In genomic region chr17:40093580-40094201, GRCh38 we compare ENCODE assay signal across 9 cellular contexts. TPM values are rescaled to one million over a fixed set of nuclear protein-coding genes. Genes with fewer than 3 reads are reported as not detected.
DNase-seq lines count a peak whose midpoint lies in the region; TF ChIP-seq lines count a peak whose summit lies in the region.
"Had no signal": no experiment of that assay in that cellular context is flagged by ENCODE, and none has a peak within 500 bp of the region (broad histone marks: within the 10 kb centered on the region; RNA-seq: fewer than 3 reads in every experiment).

No MANE protein-coding gene starts in this region.

- no peak overlapping the region for H3K4me3 Mint-ChIP-seq in CD8-positive, alpha-beta memory T cell
- H3K4me3 Mint-ChIP-seq in neural crest cell: no peak overlapping the region

- H3K4me1 ChIP-seq in CD8-positive, alpha-beta memory T cell (ENCODE audit: insufficient read depth, low read length): peaks cover 49% of the 10 kb centered on the region

- no peaks in the 10 kb centered on the region for H3K9me3 Mint-ChIP-seq in CD8-positive, alpha-beta memory T cell
- no peaks in the 10 kb centered on the region for H3K9me3 Mint-ChIP-seq in neural crest cell

- POLR2A ChIA-PET in CD8-positive, alpha-beta memory T cell (lab: Charles Lee): interaction anchor here (1.5 kb wide), 1 partner anchor 18 kb away, joined by 9 read pairs; no protein-coding TSS in a partner anchor

- DNase-seq in CD8-positive, alpha-beta memory T cell: no peak
- no peak for DNase-seq in caudate nucleus (lab: John Stamatoyannopoulos, UW)
- DNase-seq in neural crest cell (ENCODE audit: low read depth, low spot score): no peak
- DNase-seq in activated effector memory CD4-positive, alpha-beta T cell treated with anti-CD3 and anti-CD28 coated beads, Interleukin-2, amount 50 U/mL, for 16 hours: no peak
- DNase-seq in GM20000 (ENCODE audit: low spot score): no peak
- no peak for DNase-seq in GF-D8 (lab: John Stamatoyannopoulos, UW)
- DNase-seq: DMS 273 treated with DMSO at 0.1 percent for 48 hours, NCI-H1417 had no signal

- H3K27me3 ChIP-seq in CD8-positive, alpha-beta memory T cell (ENCODE audit: insufficient read depth, low read length, poor library complexity, severe bottlenecking): no peaks in the 10 kb centered on the region

- H3K36me3 Mint-ChIP-seq in CD8-positive, alpha-beta memory T cell: peaks cover 12 to 58% (median 16%) of the 10 kb centered on the region in 3 donors
- peaks cover 2% of the 10 kb centered on the region for H3K36me3 Mint-ChIP-seq in neural crest cell (ENCODE audit: low read depth)

- H3K4me1 Mint-ChIP-seq in CD8-positive, alpha-beta memory T cell: peaks cover 44 to 54% (median 52%) of the 10 kb centered on the region in 3 donors
- H3K4me1 Mint-ChIP-seq in neural crest cell: peaks cover 4% of the 10 kb centered on the region

- peak overlapping the region; percentile 9 to 94 (median 78) for H3K27ac Mint-ChIP-seq in CD8-positive, alpha-beta memory T cell
- peak overlapping the region; percentile 71 for H3K27ac Mint-ChIP-seq in neural crest cell (ENCODE audit: unreplicated experiment)

- peaks cover 0 to 3% of the 10 kb centered on the region in 2 donors for H3K27me3 Mint-ChIP-seq in CD8-positive, alpha-beta memory T cell
- H3K27me3 Mint-ChIP-seq in neural crest cell (ENCODE audit: low read depth): peaks cover 2% of the 10 kb centered on the region

- H3K36me3 ChIP-seq in CD8-positive, alpha-beta memory T cell (ENCODE audit: insufficient read depth, low read length): peaks cover 21% of the 10 kb centered on the region

- CTCF ChIA-PET in CD8-positive, alpha-beta memory T cell (lab: Charles Lee): interaction anchor here (1.2 to 12.4 kb wide), 6 partner anchors 14 to 75 kb away, joined by 3 to 191 read pairs (median 6); no protein-coding TSS in a partner anchor

- no peak overlapping the region for H3K4me3 ChIP-seq in CD8-positive, alpha-beta memory T cell (ENCODE audit: low read length)
- H3K4me3 ChIP-seq: smooth muscle cell had no signal

- H3K9me3 ChIP-seq in CD8-positive, alpha-beta memory T cell (ENCODE audit: low read length): no peaks in the 10 kb centered on the region

- no peak overlapping the region for H3K27ac ChIP-seq in CD8-positive, alpha-beta memory T cell (ENCODE audit: low read depth, low read length)
- peak overlapping the region; percentile 86 for H3K27ac ChIP-seq in caudate nucleus (ENCODE audit: low read depth, low read length)

- TF ChIP-seq CTCF in neural crest cell (conservative IDR thresholded peaks at IDR 0.05) (no peak), GM20000 (IDR thresholded peaks at IDR 0.05; ENCODE audit: extremely low read depth, missing control alignments) (no peak)

RNA-seq across cellular contexts. Expression of gene NR1D1, which starts 6.7 kb away (rescaled TPM):
- total RNA-seq in CD8-positive, alpha-beta memory T cell: 10 to 100 TPM; 10.0 to 10.2 TPM
- polyA plus RNA-seq in CD8-positive, alpha-beta memory T cell: 10.4 TPM
- total RNA-seq in neural crest cell: 2.5 and 2.8 TPM in 2 replicates

RNA-seq across cellular contexts. Expression of gene MSL1, which starts 28.1 kb away (rescaled TPM):
- total RNA-seq in CD8-positive, alpha-beta memory T cell: 10 to 100 TPM; 88.6 to 91.5 TPM
- 13.5 TPM for polyA plus RNA-seq in CD8-positive, alpha-beta memory T cell
- total RNA-seq in neural crest cell: 147 and 153 TPM in 2 replicates

RNA-seq across cellular contexts. Expression of gene THRA, which starts 30.9 kb away (rescaled TPM):
- 10 to 100 TPM; 12.6 to 13.2 TPM for total RNA-seq in CD8-positive, alpha-beta memory T cell
- 17.0 TPM for polyA plus RNA-seq in CD8-positive, alpha-beta memory T cell
- 15.0 and 15.3 TPM in 2 replicates for total RNA-seq in neural crest cell

RNA-seq across cellular contexts. Expression of gene MED24, which starts 39.5 kb away (rescaled TPM):
- 100 to 1,000 TPM; 118 to 121 TPM for total RNA-seq in CD8-positive, alpha-beta memory T cell
- 51.2 TPM for polyA plus RNA-seq in CD8-positive, alpha-beta memory T cell
- 147 and 154 TPM in 2 replicates for total RNA-seq in neural crest cell

RNA-seq across cellular contexts. Expression of gene CASC3, which starts 46.6 kb away (rescaled TPM):
- total RNA-seq in CD8-positive, alpha-beta memory T cell: 100 to 1,000 TPM; 100 to 101 TPM
- polyA plus RNA-seq in CD8-positive, alpha-beta memory T cell: 47.4 TPM
- total RNA-seq in neural crest cell: 130 and 138 TPM in 2 replicates
